ENCODE assay signal across 11 cellular contexts in genomic region chr20:35934050-35934449, GRCh38. TPM values are rescaled to one million over a fixed set of nuclear protein-coding genes. Genes with fewer than 3 reads are reported as not detected.
"Had no signal": no experiment of that assay in that cellular context is flagged by ENCODE, and none has a peak within 500 bp of the region (broad histone marks: within the 10 kb centered on the region; RNA-seq: fewer than 3 reads in every experiment).

No MANE protein-coding gene starts in this region.

- H3K4me3 ChIP-seq: ascending aorta, heart right ventricle, tibial nerve had no signal

- DNase-seq: activated CD4-positive, alpha-beta T cell treated with anti-CD3 and anti-CD28 coated beads for 36 hours; heart right ventricle; retina; stimulated activated CD4-positive, alpha-beta T cell treated with anti-CD3 and anti-CD28 coated beads, Interleukin-15, amount 100 ng/mL, for 24 hours; stimulated activated CD4-positive, alpha-beta T cell treated with anti-CD3 and anti-CD28 coated beads, Interleukin-4, amount 100 ng/mL, for 24 hours; T-cell had no signal

- H3K4me3 Mint-ChIP-seq: activated CD4-positive, alpha-beta T cell treated with anti-CD3 and anti-CD28 coated beads for 36 hours; T-cell had no signal

- H3K9me3 Mint-ChIP-seq: T-cell had no signal

- FAIRE-seq: frontal cortex had no signal

- H3K27me3 Mint-ChIP-seq: activated CD4-positive, alpha-beta T cell treated with anti-CD3 and anti-CD28 coated beads for 36 hours; T-cell had no signal

- H3K27me3 ChIP-seq: ascending aorta, heart right ventricle, tibial nerve had no signal

- H3K27ac Mint-ChIP-seq: activated CD4-positive, alpha-beta T cell treated with anti-CD3 and anti-CD28 coated beads for 36 hours had no signal

- ATAC-seq: activated CD4-positive, alpha-beta T cell treated with anti-CD3 and anti-CD28 coated beads for 36 hours; T-cell had no signal

- H3K9ac ChIP-seq: parathyroid adenoma had no signal

- H3K9me3 ChIP-seq: ascending aorta, heart right ventricle, tibial nerve had no signal

- H3K27ac ChIP-seq: ascending aorta, heart right ventricle, parathyroid adenoma, tibial nerve, VCaP had no signal

- H3K4me1 ChIP-seq: ascending aorta, heart right ventricle, parathyroid adenoma, tibial nerve had no signal

RNA-seq across cellular contexts. Expression of gene CNBD2, which starts 34.3 kb away (rescaled TPM):
- total RNA-seq: ascending aorta had no signal
